ENCODE assay signal across 1 cellular context in genomic region chr2:24981742-24982141, GRCh38.
TF ChIP-seq lines count a peak whose summit lies in the region.

No MANE protein-coding gene starts in this region.

TF ChIP-seq in IMR-90, 13 proteins besides CTCF, POLR2A, EP300 and RAD21 (continued from another document):
- TF ChIP-seq CHD1 (IDR thresholded peaks at IDR 0.05; ENCODE audit: low read depth, low read length): no peak
